In genomic region chr7:96143495-96144259, GRCh38 we compare ENCODE assay signal across 15 cellular contexts.
"Had no signal": no experiment of that assay in that cellular context is flagged by ENCODE, and none has a peak within 500 bp of the region (broad histone marks: within the 10 kb centered on the region; RNA-seq: fewer than 3 reads in every experiment).

No MANE protein-coding gene starts in this region.

- H3K9me3 Mint-ChIP-seq: activated naive CD8-positive, alpha-beta T cell treated with anti-CD3 and anti-CD28 coated beads for 36 hours; activated T-cell treated with anti-CD3 and anti-CD28 coated beads, Interleukin-2, amount 50 U/mL, for 24 hours; nephron; T-cell had no signal

- H3K27me3 ChIP-seq: brain microvascular endothelial cell, gastrocnemius medialis, suprapubic skin, upper lobe of left lung had no signal

- H3K27ac Mint-ChIP-seq: activated naive CD8-positive, alpha-beta T cell treated with anti-CD3 and anti-CD28 coated beads for 36 hours; activated T-cell treated with anti-CD3 and anti-CD28 coated beads, Interleukin-2, amount 50 U/mL, for 24 hours; T-cell had no signal

- H3K4me1 Mint-ChIP-seq: activated naive CD8-positive, alpha-beta T cell treated with anti-CD3 and anti-CD28 coated beads for 36 hours; nephron; T-cell had no signal

- H3K9me3 ChIP-seq: gastrocnemius medialis, suprapubic skin, upper lobe of left lung had no signal

- H3K4me3 ChIP-seq: gastrocnemius medialis, suprapubic skin, upper lobe of left lung had no signal

- H3K36me3 ChIP-seq: brain microvascular endothelial cell had no signal

- H3K27me3 Mint-ChIP-seq: activated naive CD8-positive, alpha-beta T cell treated with anti-CD3 and anti-CD28 coated beads for 36 hours; activated T-cell treated with anti-CD3 and anti-CD28 coated beads, Interleukin-2, amount 50 U/mL, for 24 hours; T-cell had no signal

- DNase-seq: activated CD4-positive, alpha-beta T cell treated with anti-CD3 and anti-CD28 coated beads, Interleukin-2, amount 50 U/mL, for 4 hours; activated effector memory CD4-positive, alpha-beta T cell treated with anti-CD3 and anti-CD28 coated beads, Interleukin-2, amount 50 U/mL, for 16 hours; activated naive CD8-positive, alpha-beta T cell treated with anti-CD3 and anti-CD28 coated beads for 36 hours; activated T-cell treated with anti-CD3 and anti-CD28 coated beads, Interleukin-2, amount 50 U/mL, for 24 hours; brain microvascular endothelial cell; effector memory CD4-positive, alpha-beta T cell; gastrocnemius medialis; stimulated activated CD4-positive, alpha-beta T cell treated with anti-CD3 and anti-CD28 coated beads, Interleukin-12 subunit alpha, Interleukin-12 subunit beta, amount 100 ng/mL, for 4 hours; stimulated activated naive CD4-positive, alpha-beta T cell treated with Interleukin-2 at 50 U/mL for 16 hours; T-cell; upper lobe of left lung; WERI-Rb-1 had no signal

- H3K27ac ChIP-seq: brain microvascular endothelial cell, epithelial cell of prostate, gastrocnemius medialis, suprapubic skin, upper lobe of left lung, WERI-Rb-1 had no signal

- H3K4me1 ChIP-seq: gastrocnemius medialis, suprapubic skin, upper lobe of left lung had no signal

- H3K4me3 Mint-ChIP-seq: activated naive CD8-positive, alpha-beta T cell treated with anti-CD3 and anti-CD28 coated beads for 36 hours; activated T-cell treated with anti-CD3 and anti-CD28 coated beads, Interleukin-2, amount 50 U/mL, for 24 hours; nephron; T-cell had no signal
